10 cellular contexts compared by ENCODE assay signal in genomic region chr20:50054626-50055511, GRCh38. TPM values are rescaled to one million over a fixed set of nuclear protein-coding genes. Genes with fewer than 3 reads are reported as not detected.
DNase-seq lines count a peak whose midpoint lies in the region; ATAC-seq, FAIRE-seq and TF ChIP-seq lines count a peak whose summit lies in the region.
"Had no signal": no experiment of that assay in that cellular context is flagged by ENCODE, and none has a peak within 500 bp of the region (broad histone marks: within the 10 kb centered on the region; RNA-seq: fewer than 3 reads in every experiment).

No MANE protein-coding gene starts in this region.

- FAIRE-seq in frontal cortex (lab: Jason Lieb, UNC), result no peak

- in situ Hi-C loops in SK-MEL-5 (cut with HindIII; ENCODE audit: low pct_unique_long_range_greater_than_20kb, low sequenced_read_pairs), result no loop called here

- DNase-seq in AG10803 (ENCODE audit: low read depth), result peak; percentile 55
- DNase-seq in SK-MEL-5 (ENCODE audit: low read depth, low spot score), result peak; percentile 22
- peak; percentile 60 to 76 for DNase-seq in frontal cortex (ENCODE audit: low spot score in 2 of 2)
- peak in 54 of 56 donors; percentile 13 to 88 (median 70) for DNase-seq in nucleus accumbens (lab: John Stamatoyannopoulos, UW)
- no peak for DNase-seq in stimulated activated CD4-positive, alpha-beta T cell treated with anti-CD3 and anti-CD28 coated beads, Interleukin-15, amount 100 ng/mL, for 24 hours
- DNase-seq in SHP77 (lab: John Stamatoyannopoulos, UW), result no peak
- DNase-seq: CD4-positive, alpha-beta memory T cell; NCI-H1417 treated with DMSO at 0.1 percent for 48 hours had no signal

- no peak overlapping the region for H3K4me3 ChIP-seq in AG10803 (ENCODE audit: low read length)

- no peak for TF ChIP-seq CTCF in AG10803 (conservative IDR thresholded peaks at IDR 0.05; ENCODE audit: low read length)

- no peak for ATAC-seq in GM18868 (IDR thresholded peaks at IDR 0.05; ENCODE audit: unreplicated experiment)
- no peak for ATAC-seq in activated CD4-positive, CD25-positive, alpha-beta regulatory T cell treated with anti-CD3 and anti-CD28 coated beads, Interleukin-2, amount 50 U/mL, for 24 hours

RNA-seq across cellular contexts. Expression of gene UBE2V1, which starts 58.1 kb away (rescaled TPM):
- 53.1 and 66.6 TPM in 2 replicates for total RNA-seq in SK-MEL-5 (2014; rRNA removed; shearing (Covaris generic))
- polyA plus RNA-seq in SK-MEL-5 (2015; cell fraction: cytosol; rRNA removed), result 131 and 137 TPM in 2 replicates
- polyA plus RNA-seq in SK-MEL-5 (2015; cell fraction: nucleus; rRNA removed), result 83.9 and 84.9 TPM in 2 replicates
- total RNA-seq in frontal cortex, result 20.0 TPM

Comparison
In these comparisons a context has a peak if more than half of its experiments do, and no peak if none do; other contexts are left out.
1. DNase-seq: peak in AG10803 (single experiment), SK-MEL-5 (single experiment), frontal cortex (2 of 2) and nucleus accumbens (54 of 56); none in stimulated activated CD4-positive, alpha-beta T cell treated with anti-CD3 and anti-CD28 coated beads, Interleukin-15, amount 100 ng/mL, for 24 hours (single experiment) and SHP77 (0 of 2).